ENCODE assay signal across 20 cellular contexts in the genomic region with DNA sequence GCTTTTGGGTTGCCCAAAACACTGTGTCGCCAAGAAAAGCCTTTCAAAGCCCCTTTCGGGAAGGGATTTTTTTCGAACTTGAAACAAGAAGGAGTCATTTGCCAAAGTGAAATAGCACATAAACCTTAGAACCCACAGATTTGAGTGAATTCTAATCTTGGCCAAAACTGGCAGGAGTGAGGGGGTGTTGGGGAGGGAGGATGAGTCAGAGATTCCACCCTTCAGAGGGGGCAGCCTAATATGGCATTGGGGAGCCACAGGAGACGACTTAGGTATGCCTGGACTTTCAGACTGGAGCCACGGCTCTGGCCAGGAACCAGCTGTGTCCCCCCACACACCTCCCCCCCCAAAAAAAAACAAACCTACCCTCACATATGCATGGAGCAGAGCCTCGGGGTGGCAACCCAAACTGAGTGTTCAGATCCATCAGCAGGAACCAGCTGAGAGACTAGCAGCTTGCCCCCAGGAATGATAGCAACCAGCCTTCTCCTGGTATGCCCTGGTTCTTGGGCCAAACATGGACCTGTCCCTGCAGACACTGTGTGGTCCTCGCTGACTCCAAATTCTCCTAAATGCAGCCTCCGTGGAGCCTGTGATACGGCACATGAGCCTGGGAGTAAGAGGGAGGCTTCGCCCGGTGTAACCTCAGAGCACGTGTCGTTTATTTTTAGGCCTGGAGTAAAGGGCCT.
DNase-seq lines count a peak whose midpoint lies in the region; ATAC-seq and TF ChIP-seq lines count a peak whose summit lies in the region.
"Had no signal": no experiment of that assay in that cellular context is flagged by ENCODE, and none has a peak within 500 bp of the region (broad histone marks: within the 10 kb centered on the region; RNA-seq: fewer than 3 reads in every experiment).

No MANE protein-coding gene starts in this region.

- intact Hi-C loops in left cardiac atrium (cut with DNase I) = no loop called here
- intact Hi-C loops in cardiac septum (cut with DNase I) = no loop called here

- H3K9ac ChIP-seq in neural progenitor cell = no peak overlapping the region

- peaks cover 26% of the 10 kb centered on the region for H3K4me1 Mint-ChIP-seq in neural progenitor cell
- H3K4me1 Mint-ChIP-seq in effector memory CD8-positive, alpha-beta T cell (ENCODE audit: low read depth in 2 of 2) = peaks cover 0 to 1% of the 10 kb centered on the region in 2 donors
- H3K4me1 Mint-ChIP-seq: activated CD4-positive, alpha-beta T cell treated with anti-CD3 and anti-CD28 coated beads, Interleukin-2, amount 10 ng/mL, durations not matched to agents 24 days and 14 days had no signal

- H3K36me3 ChIP-seq in neural progenitor cell = no peaks in the 10 kb centered on the region
- H3K36me3 ChIP-seq: adrenal gland, gastrocnemius medialis had no signal

- H3K4me2 ChIP-seq in neural progenitor cell = no peak overlapping the region

- H3K27ac ChIP-seq in neural progenitor cell = no peak overlapping the region
- H3K27ac ChIP-seq: adrenal gland, gastrocnemius medialis, RWPE1 had no signal

- no peak overlapping the region for H2AFZ ChIP-seq in neural progenitor cell (replicated peaks)

- no peaks in the 10 kb centered on the region for H3K9me3 ChIP-seq in neural progenitor cell (ENCODE audit: low read depth)
- H3K9me3 ChIP-seq: adrenal gland, gastrocnemius medialis had no signal

- H3K4me1 ChIP-seq in neural progenitor cell = peaks cover 11% of the 10 kb centered on the region
- H3K4me1 ChIP-seq: adrenal gland, gastrocnemius medialis had no signal

- H3K9me3 Mint-ChIP-seq in neural progenitor cell = no peaks in the 10 kb centered on the region
- H3K9me3 Mint-ChIP-seq in effector memory CD8-positive, alpha-beta T cell = peaks cover 0 to 7% of the 10 kb centered on the region in 2 donors
- H3K9me3 Mint-ChIP-seq: activated CD4-positive, alpha-beta T cell treated with anti-CD3 and anti-CD28 coated beads, Interleukin-2, amount 10 ng/mL, durations not matched to agents 24 days and 14 days; activated T-cell treated with anti-CD3 and anti-CD28 coated beads, Interleukin-2, amount 50 U/mL, for 4 hours had no signal

- TF ChIP-seq CTCF in choroid plexus epithelial cell (conservative IDR thresholded peaks at IDR 0.05; ENCODE audit: low read depth, low read length) (no peak), neural progenitor cell (IDR thresholded peaks at IDR 0.05) (no peak)

- ATAC-seq in left cardiac atrium (peak; percentile 27 to 73), GM18498 (IDR thresholded peaks at IDR 0.05; ENCODE audit: unreplicated experiment) (no peak)
- ATAC-seq in effector memory CD8-positive, alpha-beta T cell (replicated peaks) = no peak
- ATAC-seq: activated T-cell treated with anti-CD3 and anti-CD28 coated beads, Interleukin-2, amount 50 U/mL, for 4 hours; gastrocnemius medialis; left lobe of liver; naive thymus-derived CD8-positive, alpha-beta T cell had no signal

- DNase-seq in left cardiac atrium = no peak
- DNase-seq in cardiac septum (ENCODE audit: low spot score) = no peak
- peak; percentile 18 for DNase-seq in choroid plexus epithelial cell (ENCODE audit: low read depth)
- DNase-seq in neural progenitor cell (ENCODE audit: low spot score) = no peak
- no peak for DNase-seq in NCI-H446 (lab: John Stamatoyannopoulos, UW)
- no peak for DNase-seq in NCI-H2227 treated with DMSO at 0.1 percent for 48 hours (lab: John Stamatoyannopoulos, UW)
- DNase-seq in effector memory CD8-positive, alpha-beta T cell = no peak
- DNase-seq: 8988T; activated CD4-positive, alpha-beta T cell treated with anti-CD3 and anti-CD28 coated beads, Interleukin-2, amount 10 ng/mL, durations not matched to agents 24 days and 14 days; activated T-cell treated with anti-CD3 and anti-CD28 coated beads, Interleukin-2, amount 50 U/mL, for 4 hours; effector CD4-positive, alpha-beta T cell; gastrocnemius medialis; naive thymus-derived CD8-positive, alpha-beta T cell; NCI-H187; NCI-H748 treated with DMSO at 0.1 percent for 48 hours had no signal

- H3K27me3 ChIP-seq in neural progenitor cell = no peaks in the 10 kb centered on the region
- H3K27me3 ChIP-seq: adrenal gland had no signal

- no peak overlapping the region for H3K4me3 ChIP-seq in choroid plexus epithelial cell (ENCODE audit: low read depth, low read length)
- no peak overlapping the region for H3K4me3 ChIP-seq in neural progenitor cell
- H3K4me3 ChIP-seq: adrenal gland, gastrocnemius medialis had no signal

- no peaks in the 10 kb centered on the region for H3K79me2 ChIP-seq in neural progenitor cell (ENCODE audit: low read depth)

- H3F3A ChIP-seq in neural progenitor cell (ENCODE audit: low read depth) = no peaks in the 10 kb centered on the region

- no peaks in the 10 kb centered on the region for H4K20me1 ChIP-seq in neural progenitor cell (ENCODE audit: low read depth)

- H3K4me3 Mint-ChIP-seq in neural progenitor cell = no peak overlapping the region
- H3K4me3 Mint-ChIP-seq in effector memory CD8-positive, alpha-beta T cell = no peak overlapping the region
- H3K4me3 Mint-ChIP-seq: activated CD4-positive, alpha-beta T cell treated with anti-CD3 and anti-CD28 coated beads, Interleukin-2, amount 10 ng/mL, durations not matched to agents 24 days and 14 days; activated T-cell treated with anti-CD3 and anti-CD28 coated beads, Interleukin-2, amount 50 U/mL, for 4 hours; naive thymus-derived CD8-positive, alpha-beta T cell; stimulated activated naive CD8-positive, alpha-beta T cell treated with anti-CD3 and anti-CD28 coated beads, Interleukin-15, Interleukin-2, amounts not matched to agents 100 ng/mL and 50 ng/mL, for 24 hours had no signal

- peak overlapping the region; percentile 85 for H3K27ac Mint-ChIP-seq in neural progenitor cell
- H3K27ac Mint-ChIP-seq in effector memory CD8-positive, alpha-beta T cell = no peak overlapping the region
- H3K27ac Mint-ChIP-seq: activated CD4-positive, alpha-beta T cell treated with anti-CD3 and anti-CD28 coated beads, Interleukin-2, amount 10 ng/mL, durations not matched to agents 24 days and 14 days; stimulated activated naive CD8-positive, alpha-beta T cell treated with anti-CD3 and anti-CD28 coated beads, Interleukin-15, Interleukin-2, amounts not matched to agents 100 ng/mL and 50 ng/mL, for 24 hours had no signal

- H3K27me3 Mint-ChIP-seq in neural progenitor cell (ENCODE audit: insufficient read depth, low read depth) = peaks cover 8% of the 10 kb centered on the region
- H3K27me3 Mint-ChIP-seq in effector memory CD8-positive, alpha-beta T cell = peaks cover 0 to 6% of the 10 kb centered on the region in 2 donors
- H3K27me3 Mint-ChIP-seq: activated CD4-positive, alpha-beta T cell treated with anti-CD3 and anti-CD28 coated beads, Interleukin-2, amount 10 ng/mL, durations not matched to agents 24 days and 14 days; stimulated activated naive CD8-positive, alpha-beta T cell treated with anti-CD3 and anti-CD28 coated beads, Interleukin-15, Interleukin-2, amounts not matched to agents 100 ng/mL and 50 ng/mL, for 24 hours had no signal

- H3K36me3 Mint-ChIP-seq in neural progenitor cell = no peaks in the 10 kb centered on the region
- H3K36me3 Mint-ChIP-seq in effector memory CD8-positive, alpha-beta T cell (ENCODE audit: insufficient read depth) = no peaks in the 10 kb centered on the region
- H3K36me3 Mint-ChIP-seq: naive thymus-derived CD8-positive, alpha-beta T cell had no signal

Comparison
In these comparisons a context has a peak if more than half of its experiments do, and no peak if none do; other contexts are left out.
1. ATAC-seq: peak in left cardiac atrium (2 of 2); none in effector memory CD8-positive, alpha-beta T cell (single experiment) and GM18498 (single experiment).